Comparison of ENCODE assay signal across 14 cellular contexts in genomic region chr20:62916703-62917476, GRCh38. TPM values are rescaled to one million over a fixed set of nuclear protein-coding genes. Genes with fewer than 3 reads are reported as not detected.
A peak's percentile ranks its signal among the peaks of the same experiment; 100 is the strongest.
DNase-seq lines count a peak whose midpoint lies in the region; ATAC-seq lines count a peak whose summit lies in the region.
"Had no signal": no experiment of that assay in that cellular context is flagged by ENCODE, and none has a peak within 500 bp of the region (broad histone marks: within the 10 kb centered on the region; RNA-seq: fewer than 3 reads in every experiment).

No MANE protein-coding gene starts in this region.

- POLR2A ChIA-PET in activated CD4-positive, alpha-beta memory T cell treated with anti-CD3 and anti-CD28 coated beads, Interleukin-2, amount 10 ng/mL, durations not matched to agents 7 days and 5 days (lab: Charles Lee): interaction anchor here (1.4 to 13.7 kb wide), 4 partner anchors 9 to 20 kb away, joined by 4 to 230 read pairs (median 76); partner anchors contain the start of genes DIDO1 and GID8

- no peaks in the 10 kb centered on the region for H3K27me3 Mint-ChIP-seq in activated T-cell treated with anti-CD3 and anti-CD28 coated beads, Interleukin-2, amount 50 U/mL, for 4 hours (ENCODE audit: low read depth)
- no peaks in the 10 kb centered on the region for H3K27me3 Mint-ChIP-seq in activated CD4-positive, alpha-beta memory T cell treated with anti-CD3 and anti-CD28 coated beads, Interleukin-2, amount 10 ng/mL, durations not matched to agents 7 days and 5 days
- H3K27me3 Mint-ChIP-seq in immature natural killer cell (ENCODE audit: low read depth in 3 of 3): peaks cover 0 to 3% (median 2%) of the 10 kb centered on the region in 3 donors
- no peaks in the 10 kb centered on the region for H3K27me3 Mint-ChIP-seq in stimulated activated memory B cell treated with anti-CD40 and anti-IgM and Interleukin-4, amounts not matched to agents 10 μg/mL and 1 μg/mL and 100 μg/mL, for 72 hours

- peak overlapping the region; percentile 71 for H3K4me3 Mint-ChIP-seq in activated T-cell treated with anti-CD3 and anti-CD28 coated beads, Interleukin-2, amount 50 U/mL, for 4 hours
- H3K4me3 Mint-ChIP-seq in activated CD4-positive, alpha-beta memory T cell treated with anti-CD3 and anti-CD28 coated beads, Interleukin-2, amount 10 ng/mL, durations not matched to agents 7 days and 5 days: no peak overlapping the region
- peak overlapping the region in 4 of 5 donors; percentile 38 to 75 (median 54) for H3K4me3 Mint-ChIP-seq in immature natural killer cell
- peak overlapping the region; percentile 2 for H3K4me3 Mint-ChIP-seq in stimulated activated memory B cell treated with anti-CD40 and anti-IgM and Interleukin-4, amounts not matched to agents 10 μg/mL and 1 μg/mL and 100 μg/mL, for 72 hours
- H3K4me3 Mint-ChIP-seq: activated T-helper 1 cell treated with anti-CD3 and anti-CD28 coated beads, Interleukin-12 subunit alpha, Interleukin-12 subunit beta, Interleukin-2, Interleukin-4 antibody, amounts not matched to agents 30 ng/mL and 10 ng/mL and 1 ng/mL, durations not matched to agents 14 hours and 24 hours and 36 hours had no signal

- ATAC-seq in activated T-cell treated with anti-CD3 and anti-CD28 coated beads, Interleukin-2, amount 50 U/mL, for 4 hours: no peak
- no peak for ATAC-seq in stimulated activated memory B cell treated with anti-CD40 and anti-IgM and Interleukin-4, amounts not matched to agents 10 μg/mL and 1 μg/mL and 100 μg/mL, for 72 hours
- no peak for ATAC-seq in esophagus mucosa
- ATAC-seq: heart right ventricle, left lung had no signal

- peak overlapping the region; percentile 69 for H3K27ac Mint-ChIP-seq in activated CD4-positive, alpha-beta memory T cell treated with anti-CD3 and anti-CD28 coated beads, Interleukin-2, amount 10 ng/mL, durations not matched to agents 7 days and 5 days
- peak overlapping the region in 5 of 6 donors; percentile 69 to 91 (median 83) for H3K27ac Mint-ChIP-seq in immature natural killer cell
- no peak overlapping the region for H3K27ac Mint-ChIP-seq in stimulated activated memory B cell treated with anti-CD40 and anti-IgM and Interleukin-4, amounts not matched to agents 10 μg/mL and 1 μg/mL and 100 μg/mL, for 72 hours

- H3K4me1 Mint-ChIP-seq in activated T-cell treated with anti-CD3 and anti-CD28 coated beads, Interleukin-2, amount 50 U/mL, for 4 hours (ENCODE audit: low read depth): peaks cover 77% of the 10 kb centered on the region
- H3K4me1 Mint-ChIP-seq in activated CD4-positive, alpha-beta memory T cell treated with anti-CD3 and anti-CD28 coated beads, Interleukin-2, amount 10 ng/mL, durations not matched to agents 7 days and 5 days: peaks cover 68% of the 10 kb centered on the region
- peaks cover 81 to 91% of the 10 kb centered on the region in 2 donors for H3K4me1 Mint-ChIP-seq in immature natural killer cell
- H3K4me1 Mint-ChIP-seq in stimulated activated memory B cell treated with anti-CD40 and anti-IgM and Interleukin-4, amounts not matched to agents 10 μg/mL and 1 μg/mL and 100 μg/mL, for 72 hours: peaks cover 74% of the 10 kb centered on the region

- H3K36me3 Mint-ChIP-seq in activated T-cell treated with anti-CD3 and anti-CD28 coated beads, Interleukin-2, amount 50 U/mL, for 4 hours (ENCODE audit: insufficient read depth): peaks cover 8% of the 10 kb centered on the region
- peaks cover 30% of the 10 kb centered on the region for H3K36me3 Mint-ChIP-seq in activated CD4-positive, alpha-beta memory T cell treated with anti-CD3 and anti-CD28 coated beads, Interleukin-2, amount 10 ng/mL, durations not matched to agents 7 days and 5 days (ENCODE audit: low read depth)
- H3K36me3 Mint-ChIP-seq in immature natural killer cell: peaks cover 0 to 3% (median 3%) of the 10 kb centered on the region in 3 donors
- peaks cover 8% of the 10 kb centered on the region for H3K36me3 Mint-ChIP-seq in stimulated activated memory B cell treated with anti-CD40 and anti-IgM and Interleukin-4, amounts not matched to agents 10 μg/mL and 1 μg/mL and 100 μg/mL, for 72 hours

- CTCF ChIA-PET in activated CD4-positive, alpha-beta memory T cell treated with anti-CD3 and anti-CD28 coated beads, Interleukin-2, amount 10 ng/mL, durations not matched to agents 7 days and 5 days (lab: Charles Lee): interaction anchor here (0.6 to 7.0 kb wide), 7 partner anchors 9 to 55 kb away, joined by 3 to 58 read pairs (median 7); partner anchors contain the start of gene GID8

- no peaks in the 10 kb centered on the region for H3K9me3 Mint-ChIP-seq in activated T-cell treated with anti-CD3 and anti-CD28 coated beads, Interleukin-2, amount 50 U/mL, for 4 hours
- no peaks in the 10 kb centered on the region for H3K9me3 Mint-ChIP-seq in activated CD4-positive, alpha-beta memory T cell treated with anti-CD3 and anti-CD28 coated beads, Interleukin-2, amount 10 ng/mL, durations not matched to agents 7 days and 5 days
- H3K9me3 Mint-ChIP-seq in immature natural killer cell: no peaks in the 10 kb centered on the region
- no peaks in the 10 kb centered on the region for H3K9me3 Mint-ChIP-seq in stimulated activated memory B cell treated with anti-CD40 and anti-IgM and Interleukin-4, amounts not matched to agents 10 μg/mL and 1 μg/mL and 100 μg/mL, for 72 hours
- H3K9me3 Mint-ChIP-seq: activated T-helper 1 cell treated with anti-CD3 and anti-CD28 coated beads, Interleukin-12 subunit alpha, Interleukin-12 subunit beta, Interleukin-2, Interleukin-4 antibody, amounts not matched to agents 30 ng/mL and 10 ng/mL and 1 ng/mL, durations not matched to agents 14 hours and 24 hours and 36 hours had no signal

- no peak for DNase-seq in activated T-cell treated with anti-CD3 and anti-CD28 coated beads, Interleukin-2, amount 50 U/mL, for 4 hours
- no peak for DNase-seq in activated T-cell treated with anti-CD3 and anti-CD28 coated beads, Interleukin-2, amount 50 U/mL, for 48 hours
- no peak for DNase-seq in activated CD4-positive, alpha-beta memory T cell treated with anti-CD3 and anti-CD28 coated beads, Interleukin-2, amount 10 ng/mL, durations not matched to agents 7 days and 5 days
- no peak for DNase-seq in immature natural killer cell
- DNase-seq in NK-92 treated with Interleukin-12 subunit alpha and Interleukin-12 subunit beta, amount 100 ng/mL, for 24 hours (lab: John Stamatoyannopoulos, UW): no peak
- DNase-seq in stimulated activated CD8-positive, alpha-beta memory T cell treated with anti-CD3 and anti-CD28 coated beads, Interleukin-4, amount 100 ng/mL, for 48 hours: no peak
- DNase-seq: caudate nucleus, heart right ventricle, left lung, NCI-H1417 treated with DMSO at 0.1 percent for 48 hours, NCI-H510A had no signal

RNA-seq across cellular contexts. Expression of gene DIDO1, which starts 9.4 kb away (rescaled TPM):
- total RNA-seq in activated T-cell treated with anti-CD3 and anti-CD28 coated beads, Interleukin-2, amount 50 U/mL, for 4 hours: 10 to 100 TPM; 44.9 to 49.9 (median 47.4) TPM
- 10 to 100 TPM; 62.2 to 66.2 TPM for total RNA-seq in activated CD4-positive, alpha-beta memory T cell treated with anti-CD3 and anti-CD28 coated beads, Interleukin-2, amount 10 ng/mL, durations not matched to agents 7 days and 5 days
- polyA plus RNA-seq in immature natural killer cell: 10 to 100 TPM; 23.1 to 48.8 (median 37.7) TPM
- 26.2 TPM for total RNA-seq in esophagus mucosa

RNA-seq across cellular contexts. Expression of gene GID8, which starts 21.1 kb away (rescaled TPM):
- 10 to 100 TPM; 42.7 to 52.9 (median 47.4) TPM for total RNA-seq in activated T-cell treated with anti-CD3 and anti-CD28 coated beads, Interleukin-2, amount 50 U/mL, for 4 hours
- total RNA-seq in activated CD4-positive, alpha-beta memory T cell treated with anti-CD3 and anti-CD28 coated beads, Interleukin-2, amount 10 ng/mL, durations not matched to agents 7 days and 5 days: 10 to 100 TPM; 31.9 to 32.8 TPM
- 10 to 100 TPM; 20.7 to 26.8 (median 21.3) TPM for polyA plus RNA-seq in immature natural killer cell
- 42.7 TPM for total RNA-seq in esophagus mucosa

RNA-seq across cellular contexts. Expression of gene SLC17A9, which starts 35.6 kb away (rescaled TPM):
- 10 to 100 TPM in 2 of 3 donors, 1 to 10 TPM in 1; 6.8 to 16.1 (median 13.3) TPM for total RNA-seq in activated T-cell treated with anti-CD3 and anti-CD28 coated beads, Interleukin-2, amount 50 U/mL, for 4 hours
- 1 to 10 TPM; 4.7 to 5.8 TPM for total RNA-seq in activated CD4-positive, alpha-beta memory T cell treated with anti-CD3 and anti-CD28 coated beads, Interleukin-2, amount 10 ng/mL, durations not matched to agents 7 days and 5 days
- 1 to 10 TPM in 2 of 3 donors, under 1 TPM in 1; 0.95 to 3.5 (median 2.0) TPM for polyA plus RNA-seq in immature natural killer cell
- 0.76 TPM for total RNA-seq in esophagus mucosa

RNA-seq across cellular contexts. Expression of gene TCFL5, which starts 55.3 kb away (rescaled TPM):
- total RNA-seq in activated T-cell treated with anti-CD3 and anti-CD28 coated beads, Interleukin-2, amount 50 U/mL, for 4 hours: 1 to 10 TPM; 4.4 to 4.9 (median 4.5) TPM
- total RNA-seq in activated CD4-positive, alpha-beta memory T cell treated with anti-CD3 and anti-CD28 coated beads, Interleukin-2, amount 10 ng/mL, durations not matched to agents 7 days and 5 days: 1 to 10 TPM; 6.0 to 6.2 TPM
- 1 to 10 TPM in 2 of 3 donors, under 1 TPM in 1; 0.63 to 2.1 (median 1.1) TPM for polyA plus RNA-seq in immature natural killer cell
- 5.0 TPM for total RNA-seq in esophagus mucosa
